9 cellular contexts compared by ENCODE assay signal in genomic region chr1:178189814-178190213, GRCh38.
DNase-seq lines count a peak whose midpoint lies in the region; ATAC-seq and TF ChIP-seq lines count a peak whose summit lies in the region.
"Had no signal": no experiment of that assay in that cellular context is flagged by ENCODE, and none has a peak within 500 bp of the region (broad histone marks: within the 10 kb centered on the region; RNA-seq: fewer than 3 reads in every experiment).

No MANE protein-coding gene starts in this region.

- no peak overlapping the region for H3K27ac Mint-ChIP-seq in activated CD4-positive, alpha-beta memory T cell treated with anti-CD3 and anti-CD28 coated beads, Interleukin-2, amount 10 ng/mL, durations not matched to agents 7 days and 5 days
- H3K27ac Mint-ChIP-seq in activated CD4-positive, alpha-beta memory T cell treated with anti-CD3 and anti-CD28 coated beads for 36 hours = no peak overlapping the region

- TF ChIP-seq POLR2A in thyroid gland (IDR thresholded peaks at IDR 0.05) = no peak

- no peak overlapping the region for H3K4me3 ChIP-seq in thyroid gland (replicated peaks in 1 of 3)
- H3K4me3 ChIP-seq: BLaER1 treated with 17β-estradiol and CSF1 and Interleukin-3, amounts not matched to agents 10 nM and 100 nM had no signal

- WGBS in thyroid gland, 2 donors = 66 to 74% methylated on average over 3 of the region's 3 CpGs

- CTCF ChIA-PET in activated CD4-positive, alpha-beta memory T cell treated with anti-CD3 and anti-CD28 coated beads, Interleukin-2, amount 10 ng/mL, durations not matched to agents 7 days and 5 days (lab: Charles Lee) = no interaction called here
- CTCF ChIA-PET in activated CD4-positive, alpha-beta memory T cell treated with anti-CD3 and anti-CD28 coated beads for 36 hours (lab: Charles Lee) = interaction anchor here (1.4 kb wide), 1 partner anchor 10 kb away, joined by 4 read pairs; no protein-coding TSS in a partner anchor

- H3K9me3 Mint-ChIP-seq in activated CD4-positive, alpha-beta memory T cell treated with anti-CD3 and anti-CD28 coated beads, Interleukin-2, amount 10 ng/mL, durations not matched to agents 7 days and 5 days = no peaks in the 10 kb centered on the region
- no peaks in the 10 kb centered on the region for H3K9me3 Mint-ChIP-seq in activated CD4-positive, alpha-beta memory T cell treated with anti-CD3 and anti-CD28 coated beads for 36 hours

- H3K4me3 Mint-ChIP-seq in activated CD4-positive, alpha-beta memory T cell treated with anti-CD3 and anti-CD28 coated beads, Interleukin-2, amount 10 ng/mL, durations not matched to agents 7 days and 5 days = no peak overlapping the region
- no peak overlapping the region for H3K4me3 Mint-ChIP-seq in activated CD4-positive, alpha-beta memory T cell treated with anti-CD3 and anti-CD28 coated beads for 36 hours

- DNase-seq in NCI-H1436 (lab: John Stamatoyannopoulos, UW) (peak; percentile 2), NCI-H1436 treated with DMSO at 0.1 percent for 48 hours (lab: John Stamatoyannopoulos, UW) (no peak), RPMI7951 (ENCODE audit: low read depth) (peak; percentile 54), head of caudate nucleus (peak in 26 of 42 donors; percentile 5 to 68 (median 30)), thyroid gland (peak; percentile 4 to 6)
- no peak for DNase-seq in activated CD4-positive, alpha-beta memory T cell treated with anti-CD3 and anti-CD28 coated beads, Interleukin-2, amount 10 ng/mL, durations not matched to agents 7 days and 5 days
- DNase-seq in activated CD4-positive, alpha-beta memory T cell treated with anti-CD3 and anti-CD28 coated beads for 36 hours = no peak

- no peaks in the 10 kb centered on the region for H3K27me3 ChIP-seq in thyroid gland
- H3K27me3 ChIP-seq: BLaER1 treated with 17β-estradiol and CSF1 and Interleukin-3, amounts not matched to agents 10 nM and 100 nM had no signal

- no peak for TF ChIP-seq CTCF in thyroid gland (IDR thresholded peaks at IDR 0.05)

- H3K4me1 Mint-ChIP-seq in activated CD4-positive, alpha-beta memory T cell treated with anti-CD3 and anti-CD28 coated beads, Interleukin-2, amount 10 ng/mL, durations not matched to agents 7 days and 5 days = no peaks in the 10 kb centered on the region
- no peaks in the 10 kb centered on the region for H3K4me1 Mint-ChIP-seq in activated CD4-positive, alpha-beta memory T cell treated with anti-CD3 and anti-CD28 coated beads for 36 hours (ENCODE audit: low read depth)

- H3K4me1 ChIP-seq in thyroid gland = no peaks in the 10 kb centered on the region

- H3K36me3 ChIP-seq in thyroid gland = no peaks in the 10 kb centered on the region
- H3K36me3 ChIP-seq: BLaER1 treated with 17β-estradiol and CSF1 and Interleukin-3, amounts not matched to agents 10 nM and 100 nM had no signal

- H3K9me3 ChIP-seq in thyroid gland = no peaks in the 10 kb centered on the region
- H3K9me3 ChIP-seq: BLaER1 treated with 17β-estradiol and CSF1 and Interleukin-3, amounts not matched to agents 10 nM and 100 nM had no signal

- no peaks in the 10 kb centered on the region for H3K27me3 Mint-ChIP-seq in activated CD4-positive, alpha-beta memory T cell treated with anti-CD3 and anti-CD28 coated beads, Interleukin-2, amount 10 ng/mL, durations not matched to agents 7 days and 5 days
- peaks cover 1% of the 10 kb centered on the region for H3K27me3 Mint-ChIP-seq in activated CD4-positive, alpha-beta memory T cell treated with anti-CD3 and anti-CD28 coated beads for 36 hours

- peak; percentile 82 for ATAC-seq in HG03432 (IDR thresholded peaks at IDR 0.05; ENCODE audit: unreplicated experiment)

- H3K36me3 Mint-ChIP-seq in activated CD4-positive, alpha-beta memory T cell treated with anti-CD3 and anti-CD28 coated beads, Interleukin-2, amount 10 ng/mL, durations not matched to agents 7 days and 5 days (ENCODE audit: low read depth) = no peaks in the 10 kb centered on the region
- H3K36me3 Mint-ChIP-seq in activated CD4-positive, alpha-beta memory T cell treated with anti-CD3 and anti-CD28 coated beads for 36 hours = no peaks in the 10 kb centered on the region

- no peak overlapping the region for H3K27ac ChIP-seq in thyroid gland
- H3K27ac ChIP-seq: BLaER1 treated with 17β-estradiol and CSF1 and Interleukin-3, amounts not matched to agents 10 nM and 100 nM had no signal

- intact Hi-C loops in head of caudate nucleus (cut with DNase I) = loop anchor here (5.0 kb wide), 1 partner anchor 138 kb away; no protein-coding TSS in a partner anchor
- intact Hi-C loops in thyroid gland (cut with DNase I) = no loop called here
- intact Hi-C loops in activated CD4-positive, alpha-beta memory T cell treated with anti-CD3 and anti-CD28 coated beads for 36 hours (cut with micrococcal nuclease) = no loop called here

- POLR2A ChIA-PET in activated CD4-positive, alpha-beta memory T cell treated with anti-CD3 and anti-CD28 coated beads, Interleukin-2, amount 10 ng/mL, durations not matched to agents 7 days and 5 days (lab: Charles Lee) = no interaction called here
- POLR2A ChIA-PET in activated CD4-positive, alpha-beta memory T cell treated with anti-CD3 and anti-CD28 coated beads for 36 hours (lab: Charles Lee) = no interaction called here

Comparison
In these comparisons a context has a peak if more than half of its experiments do, and no peak if none do; other contexts are left out.
1. DNase-seq: peak in NCI-H1436 (single experiment), RPMI7951 (single experiment), head of caudate nucleus (26 of 42) and thyroid gland (2 of 2); none in NCI-H1436 treated with DMSO at 0.1 percent for 48 hours (single experiment), activated CD4-positive, alpha-beta memory T cell treated with anti-CD3 and anti-CD28 coated beads, Interleukin-2, amount 10 ng/mL, durations not matched to agents 7 days and 5 days (single experiment) and activated CD4-positive, alpha-beta memory T cell treated with anti-CD3 and anti-CD28 coated beads for 36 hours (single experiment).